22 cellular contexts compared by ENCODE assay signal in the genomic region with DNA sequence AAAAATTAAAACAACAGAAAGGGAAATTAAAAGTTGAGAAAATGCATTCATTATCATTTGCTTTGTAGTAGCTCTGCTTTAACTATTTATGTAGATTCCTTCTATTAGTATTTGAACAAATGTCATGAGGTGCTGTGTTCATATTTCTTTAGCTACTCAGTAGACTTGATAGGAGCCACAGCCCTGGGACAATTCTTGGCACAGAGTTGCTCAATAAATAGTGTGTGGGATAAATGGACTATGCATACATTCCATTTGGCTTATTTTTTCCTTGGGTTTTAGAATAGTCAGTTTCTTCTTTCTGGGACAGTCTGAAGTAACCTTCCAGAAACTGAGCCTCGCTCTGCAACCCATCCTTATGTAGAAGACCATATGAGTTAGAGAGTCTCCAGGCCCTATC. TPM values are rescaled to one million over a fixed set of nuclear protein-coding genes. Genes with fewer than 3 reads are reported as not detected.
DNase-seq lines count a peak whose midpoint lies in the region; ATAC-seq and TF ChIP-seq lines count a peak whose summit lies in the region.
"Had no signal": no experiment of that assay in that cellular context is flagged by ENCODE, and none has a peak within 500 bp of the region (broad histone marks: within the 10 kb centered on the region; RNA-seq: fewer than 3 reads in every experiment).

No MANE protein-coding gene starts in this region.

- H3K4me2 ChIP-seq in fibroblast of lung (ENCODE audit: extremely low read depth, insufficient read depth, low read length) = peak overlapping the region; percentile 29
- peak overlapping the region; percentile 71 for H3K4me2 ChIP-seq in skeletal muscle satellite cell (ENCODE audit: low read length)

- H3K4me1 Mint-ChIP-seq in type B pancreatic cell (ENCODE audit: unreplicated experiment) = no peaks in the 10 kb centered on the region
- H3K4me1 Mint-ChIP-seq: nephron progenitor cell had no signal

- no peaks in the 10 kb centered on the region for H3K9me3 Mint-ChIP-seq in type B pancreatic cell
- H3K9me3 Mint-ChIP-seq: activated CD8-positive, alpha-beta T cell treated with anti-CD3 and anti-CD28 coated beads for 36 hours; activated naive CD4-positive, alpha-beta T cell treated with anti-CD3 and anti-CD28 coated beads, Interleukin-2, amount 50 U/mL, for 72 hours; activated T-cell treated with anti-CD3 and anti-CD28 coated beads, Interleukin-2, amount 50 U/mL, for 4 hours; nephron progenitor cell had no signal

- peaks cover 26% of the 10 kb centered on the region for H3K36me3 Mint-ChIP-seq in type B pancreatic cell

- H3K4me1 ChIP-seq in fibroblast of lung (ENCODE audit: control insufficient read depth, extremely low read depth, insufficient read depth, low read length) (peaks cover 7% of the 10 kb centered on the region), skeletal muscle satellite cell (ENCODE audit: control insufficient read depth, insufficient read depth, low read length) (peaks cover 40% of the 10 kb centered on the region)
- H3K4me1 ChIP-seq: esophagus squamous epithelium, testis had no signal

- H3K27ac ChIP-seq in fibroblast of lung (ENCODE audit: insufficient read depth, low read length) = no peak overlapping the region
- H3K27ac ChIP-seq: esophagus squamous epithelium, HL-60, testis had no signal

- H3K9me3 ChIP-seq in fibroblast of lung (ENCODE audit: control insufficient read depth, insufficient read depth, low read depth, low read length) (no peaks in the 10 kb centered on the region), skeletal muscle satellite cell (replicated peaks; ENCODE audit: low read length) (no peaks in the 10 kb centered on the region)
- H3K9me3 ChIP-seq: esophagus squamous epithelium, testis had no signal

- H3K27me3 Mint-ChIP-seq in type B pancreatic cell = no peaks in the 10 kb centered on the region
- H3K27me3 Mint-ChIP-seq: activated CD8-positive, alpha-beta T cell treated with anti-CD3 and anti-CD28 coated beads for 36 hours; T-helper 17 cell had no signal

- TF ChIP-seq CTCF in fibroblast of lung (conservative IDR thresholded peaks at IDR 0.05 in 1 of 2, IDR thresholded peaks at IDR 0.05 in 1 of 2; ENCODE audit: low read depth in 1 of 2, low read length in 2 of 2) = no peak
- no peak for TF ChIP-seq CTCF in type B pancreatic cell (conservative IDR thresholded peaks at IDR 0.05)

- H3K4me3 Mint-ChIP-seq in type B pancreatic cell = no peak overlapping the region
- H3K4me3 Mint-ChIP-seq: activated CD8-positive, alpha-beta T cell treated with anti-CD3 and anti-CD28 coated beads for 36 hours; activated T-cell treated with anti-CD3 and anti-CD28 coated beads, Interleukin-2, amount 50 U/mL, for 4 hours; nephron progenitor cell; T-helper 17 cell had no signal

- no peak overlapping the region for H3K27ac Mint-ChIP-seq in type B pancreatic cell
- H3K27ac Mint-ChIP-seq: activated CD8-positive, alpha-beta T cell treated with anti-CD3 and anti-CD28 coated beads for 36 hours; activated naive CD4-positive, alpha-beta T cell treated with anti-CD3 and anti-CD28 coated beads, Interleukin-2, amount 50 U/mL, for 72 hours; nephron progenitor cell had no signal

- H3K27me3 ChIP-seq in fibroblast of lung (ENCODE audit: control insufficient read depth, insufficient read depth, low read length) (no peaks in the 10 kb centered on the region), skeletal muscle satellite cell (ENCODE audit: control insufficient read depth, insufficient read depth, low read length) (no peaks in the 10 kb centered on the region)
- H3K27me3 ChIP-seq: esophagus squamous epithelium, testis had no signal

- H3K4me3 ChIP-seq in fibroblast of lung (replicated peaks in 1 of 4; ENCODE audit: control extremely low read depth in 1 of 4, insufficient read depth in 1 of 4, low read depth in 3 of 4, low read length in 4 of 4) (no peak overlapping the region), skeletal muscle satellite cell (ENCODE audit: low read length) (peak overlapping the region; percentile 45)
- H3K4me3 ChIP-seq: esophagus squamous epithelium, testis had no signal

- H3K36me3 ChIP-seq in fibroblast of lung (ENCODE audit: control insufficient read depth, insufficient read depth, low read length) (peaks cover 7% of the 10 kb centered on the region), skeletal muscle satellite cell (ENCODE audit: insufficient read depth, low read length) (peaks cover 25% of the 10 kb centered on the region)

- no peaks in the 10 kb centered on the region for H4K20me1 ChIP-seq in fibroblast of lung (ENCODE audit: control insufficient read depth, extremely low read depth, insufficient read depth, low read length)

- H3K9ac ChIP-seq in fibroblast of lung (ENCODE audit: insufficient read depth, low read length) = no peak overlapping the region
- peak overlapping the region; percentile 80 for H3K9ac ChIP-seq in skeletal muscle satellite cell (ENCODE audit: low read depth, low read length)

- peak; percentile 73 for DNase-seq in GM03348 (ENCODE audit: low spot score)
- DNase-seq in fibroblast of lung (ENCODE audit: low read depth in 2 of 2) = peak; percentile 81 to 89
- no peak for DNase-seq in type B pancreatic cell (ENCODE audit: extremely low spot score, unreplicated experiment)
- DNase-seq in NOMO-1 treated with dmso at 0.1 percent for 144 hours (lab: John Stamatoyannopoulos, UW; ENCODE audit: unreplicated experiment) = no peak
- DNase-seq in GM19238 (ENCODE audit: insufficient read length, low spot score) = no peak
- no peak for DNase-seq in DMS153 treated with DMSO at 0.1 percent for 48 hours (lab: John Stamatoyannopoulos, UW; ENCODE audit: unreplicated experiment)
- DNase-seq: activated CD8-positive, alpha-beta T cell treated with anti-CD3 and anti-CD28 coated beads for 36 hours; activated T-cell treated with anti-CD3 and anti-CD28 coated beads, Interleukin-2, amount 50 U/mL, for 4 hours; caudate nucleus; effector CD4-positive, alpha-beta T cell; esophagus squamous epithelium; MV-4-11; NCI-H2029; NCI-H446 treated with DMSO at 0.1 percent for 48 hours; nephron progenitor cell; SHP77 treated with DMSO at 0.1 percent for 48 hours; T-helper 17 cell; testis had no signal

- ATAC-seq in SK-N-SH treated with all-trans-retinoic acid at 6 μM for 48 hours = peak; percentile 70
- ATAC-seq: activated CD8-positive, alpha-beta T cell treated with anti-CD3 and anti-CD28 coated beads for 36 hours; activated naive CD4-positive, alpha-beta T cell treated with anti-CD3 and anti-CD28 coated beads, Interleukin-2, amount 50 U/mL, for 72 hours; activated T-cell treated with anti-CD3 and anti-CD28 coated beads, Interleukin-2, amount 50 U/mL, for 4 hours; T-helper 17 cell had no signal

- H3K79me2 ChIP-seq in fibroblast of lung (ENCODE audit: control insufficient read depth, insufficient read depth, low read length) = no peaks in the 10 kb centered on the region

- H2AFZ ChIP-seq in fibroblast of lung (ENCODE audit: low read length) = no peak overlapping the region

TF ChIP-seq in SK-N-SH treated with all-trans-retinoic acid at 6 μM for 48 hours, 23 proteins besides CTCF, POLR2A, EP300 and RAD21 (continues in another document):
- TF ChIP-seq ZFP30 (CRISPR knock-in tag; IDR thresholded peaks at IDR 0.05) (no peak), ZNF8 (CRISPR knock-in tag; IDR thresholded peaks at IDR 0.05) (no peak), CREB5 (CRISPR knock-in tag; IDR thresholded peaks at IDR 0.05; ENCODE audit: low read depth) (no peak), PPARA (CRISPR knock-in tag; IDR thresholded peaks at IDR 0.05; ENCODE audit: borderline replicate concordance) (no peak), POU6F1 (CRISPR knock-in tag; IDR thresholded peaks at IDR 0.05; ENCODE audit: borderline replicate concordance, low read depth) (no peak)

RNA-seq across cellular contexts. Expression of gene RPP30, which starts 13.4 kb away (rescaled TPM):
- total RNA-seq in fibroblast of lung (32.2 and 38.3 TPM in 2 replicates), type B pancreatic cell (ENCODE audit: low replicate concordance) (38.7 and 58.0 TPM in 2 replicates)
- 38.6 and 44.5 TPM in 2 replicates for polyA plus RNA-seq in fibroblast of lung
- 39.4 and 49.9 TPM in 2 replicates for polyA plus RNA-seq in fibroblast of lung (2012)
- 3.8 and 6.3 TPM in 2 replicates for polyA minus RNA-seq in fibroblast of lung (ENCODE audit: low replicate concordance)
- total RNA-seq in skeletal muscle satellite cell (2012; rRNA removed) = 50.4 and 56.1 TPM in 2 replicates

RNA-seq across cellular contexts. Expression of gene HTR7, which starts 27.3 kb away (rescaled TPM):
- total RNA-seq in fibroblast of lung (0.77 and 0.83 TPM in 2 replicates), type B pancreatic cell (ENCODE audit: low replicate concordance) (0.31 and 2.3 TPM in 2 replicates)
- 1.0 and 1.3 TPM in 2 replicates for polyA plus RNA-seq in fibroblast of lung
- polyA plus RNA-seq in fibroblast of lung (2012) = 0.56 and 0.96 TPM in 2 replicates
- polyA minus RNA-seq in fibroblast of lung (ENCODE audit: low replicate concordance) = 3.7 TPM in 1 of 2 replicates, not detected in the other
- 4.8 and 7.9 TPM in 2 replicates for total RNA-seq in skeletal muscle satellite cell (2012; rRNA removed)
- total RNA-seq: activated CD8-positive, alpha-beta T cell treated with anti-CD3 and anti-CD28 coated beads for 36 hours; activated T-cell treated with anti-CD3 and anti-CD28 coated beads, Interleukin-2, amount 50 U/mL, for 4 hours had no signal

RNA-seq across cellular contexts. Expression of gene ANKRD1, which starts 35.7 kb away (rescaled TPM):
- total RNA-seq in fibroblast of lung = under 0.01 TPM in 1 of 2 replicates, not detected in the other
- polyA plus RNA-seq in fibroblast of lung = 0.72 and 13.1 TPM in 2 replicates
- polyA plus RNA-seq in fibroblast of lung (2012) = 0.54 and 9.4 TPM in 2 replicates
- polyA minus RNA-seq in fibroblast of lung (ENCODE audit: low replicate concordance) = 6.2 TPM in 1 of 2 replicates, not detected in the other
- 8.9 and 118 TPM in 2 replicates for total RNA-seq in skeletal muscle satellite cell (2012; rRNA removed)
- total RNA-seq in type B pancreatic cell (ENCODE audit: low replicate concordance) = 2.1 and 3.3 TPM in 2 replicates
- total RNA-seq: activated CD8-positive, alpha-beta T cell treated with anti-CD3 and anti-CD28 coated beads for 36 hours; activated naive CD4-positive, alpha-beta T cell treated with anti-CD3 and anti-CD28 coated beads, Interleukin-2, amount 50 U/mL, for 72 hours; activated T-cell treated with anti-CD3 and anti-CD28 coated beads, Interleukin-2, amount 50 U/mL, for 4 hours; esophagus squamous epithelium; T-helper 17 cell had no signal

Comparison
In these comparisons a context has a peak if more than half of its experiments do, and no peak if none do; other contexts are left out.
1. DNase-seq: peak in GM03348 (single experiment) and fibroblast of lung (2 of 2); none in type B pancreatic cell (single experiment), NOMO-1 treated with dmso at 0.1 percent for 144 hours (single experiment), GM19238 (single experiment) and DMS153 treated with DMSO at 0.1 percent for 48 hours (single experiment).